Comparison of ENCODE assay signal across 9 cellular contexts in the genomic region with DNA sequence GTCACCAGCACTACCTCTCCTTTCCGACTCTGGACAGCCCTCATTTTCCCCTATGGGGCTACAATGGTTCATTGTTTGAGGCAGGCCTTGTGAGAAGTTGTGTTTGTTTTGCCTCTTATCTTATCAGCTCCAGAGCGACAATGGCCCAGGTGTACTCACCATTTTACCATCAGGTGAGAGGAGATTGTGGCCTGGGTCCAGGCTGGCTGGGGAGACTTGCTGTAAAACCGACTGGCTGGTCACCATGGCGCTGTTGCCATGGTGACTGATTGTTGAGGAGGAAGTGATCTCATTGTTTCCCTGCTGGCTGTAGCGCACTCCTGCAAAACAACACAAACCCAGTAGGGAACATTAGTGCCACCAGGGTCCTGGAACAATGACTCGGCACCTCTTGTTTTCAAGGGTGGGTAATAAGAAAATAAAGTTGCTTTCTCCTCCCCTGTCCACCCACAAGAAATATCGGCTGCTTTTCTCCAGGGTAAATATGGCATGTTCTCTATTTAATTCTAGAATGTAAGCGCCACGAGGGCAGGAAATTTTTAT. TPM values are rescaled to one million over a fixed set of nuclear protein-coding genes. Genes with fewer than 3 reads are reported as not detected.
DNase-seq lines count a peak whose midpoint lies in the region; ATAC-seq and TF ChIP-seq lines count a peak whose summit lies in the region.
"Had no signal": no experiment of that assay in that cellular context is flagged by ENCODE, and none has a peak within 500 bp of the region (broad histone marks: within the 10 kb centered on the region; RNA-seq: fewer than 3 reads in every experiment).

No MANE protein-coding gene starts in this region.

- TF ChIP-seq CTCF in HCT116 (IDR thresholded peaks at IDR 0.05 in 2 of 3, conservative IDR thresholded peaks at IDR 0.05 in 1 of 3; ENCODE audit: borderline replicate concordance in 1 of 3, insufficient read depth in 1 of 3, low read depth in 2 of 3, low read length in 2 of 3), result no peak
- no peak for TF ChIP-seq CTCF in neural crest cell (conservative IDR thresholded peaks at IDR 0.05)

- no peak overlapping the region for H2AFZ ChIP-seq in HCT116 (ENCODE audit: low read depth, low read length, poor library complexity, severe bottlenecking)

- intact Hi-C loops in HCT116 (cut with micrococcal nuclease), result no loop called here

- H3K4me1 Mint-ChIP-seq in neural crest cell, result peaks cover 17% of the 10 kb centered on the region

- peaks cover 6% of the 10 kb centered on the region for H3K9me3 Mint-ChIP-seq in neural crest cell

- H3K9ac ChIP-seq in HCT116 (ENCODE audit: low read length), result no peak overlapping the region

- H4K20me1 ChIP-seq in HCT116 (ENCODE audit: insufficient read depth), result no peaks in the 10 kb centered on the region

- H3K27me3 Mint-ChIP-seq in neural crest cell (ENCODE audit: low read depth), result peaks cover 28% of the 10 kb centered on the region

- H3K36me3 Mint-ChIP-seq in neural crest cell (ENCODE audit: low read depth), result no peaks in the 10 kb centered on the region

- no TSS peak for BruUV-seq in HCT116 (replicated peaks; lab: Mats Ljungman, UMichigan)

- H3K4me3 Mint-ChIP-seq in neural crest cell, result no peak overlapping the region

- no peaks in the 10 kb centered on the region for H3K9me3 ChIP-seq in HCT116 (ENCODE audit: control insufficient read depth in 1 of 2, insufficient read depth in 1 of 2, low read depth in 1 of 2, low read length in 2 of 2)

- H3K79me2 ChIP-seq in HCT116 (ENCODE audit: insufficient read depth, low read length), result no peaks in the 10 kb centered on the region

- H3K4me3 ChIP-seq in HCT116 (replicated peaks in 1 of 2; ENCODE audit: low read depth in 1 of 2, low read length in 2 of 2), result no peak overlapping the region

- TF ChIP-seq POLR2A in HCT116 (IDR thresholded peaks at IDR 0.05; ENCODE audit: borderline replicate concordance, extremely low read depth, insufficient read depth, insufficient read length), result no peak

- POLR2A ChIA-PET in HCT116 (lab: Charles Lee), result no interaction called here

- H3K4me2 ChIP-seq in HCT116 (ENCODE audit: low read length), result 0 out of 2 replicates have a peak overlapping the region, but pooled peaks have one; percentile 11

- peak overlapping the region; percentile 92 for H3K27ac Mint-ChIP-seq in neural crest cell (ENCODE audit: unreplicated experiment)

- H3K9me2 ChIP-seq in HCT116 (ENCODE audit: insufficient read depth), result no peaks in the 10 kb centered on the region

- DNase-seq in HCT116 (ENCODE audit: low read depth, low spot score), result peak; percentile 22
- peak; percentile 44 for DNase-seq in NCI-H2196 treated with DMSO at 0.1 percent for 48 hours (lab: John Stamatoyannopoulos, UW; ENCODE audit: unreplicated experiment)
- DNase-seq in ecto neural progenitor cell (ENCODE audit: low spot score), result peak; percentile 79
- DNase-seq in neural crest cell (ENCODE audit: low read depth, low spot score), result peak; percentile 41
- DNase-seq in dedifferentiated amniotic fluid mesenchymal stem cell (ENCODE audit: extremely low spot score), result no peak
- DNase-seq in stimulated activated naive CD4-positive, alpha-beta T cell treated with Interleukin-2 at 50 U/mL for 16 hours (lab: John Stamatoyannopoulos, UW), result no peak

- no peak overlapping the region for H3K27ac ChIP-seq in HCT116 (ENCODE audit: low read depth, low read length)

- RAD21 ChIA-PET in HCT116 (lab: Charles Lee; ENCODE audit: low non-redundant PET in 1 of 2, low total read pairs in 2 of 2, uncharacterized antibody in 2 of 2, unreplicated experiment in 2 of 2), result no interaction called here

- H3K36me3 ChIP-seq in HCT116 (ENCODE audit: control insufficient read depth in 1 of 2, insufficient read depth in 2 of 2, low read length in 2 of 2), result no peaks in the 10 kb centered on the region

- H3K4me1 ChIP-seq in HCT116 (ENCODE audit: control insufficient read depth in 1 of 2, insufficient read depth in 2 of 2, low read length in 2 of 2), result peaks cover 7 to 18% of the 10 kb centered on the region in 2 experiments

- CTCF ChIA-PET in HCT116 (lab: Charles Lee), result no interaction called here

- H3K27me3 ChIP-seq in HCT116 (ENCODE audit: insufficient read depth, low read length), result no peaks in the 10 kb centered on the region

- ATAC-seq in HCT116 (peak; percentile 53), GM19455 (IDR thresholded peaks at IDR 0.05; ENCODE audit: unreplicated experiment) (no peak), HG02884 (IDR thresholded peaks at IDR 0.05; ENCODE audit: unreplicated experiment) (no peak)

- no peak for TF ChIP-seq RAD21 in HCT116 (IDR thresholded peaks at IDR 0.05; ENCODE audit: low read depth)

TF ChIP-seq in HCT116, 20 proteins besides CTCF, POLR2A, EP300 and RAD21:
- TF ChIP-seq SRF (IDR thresholded peaks at IDR 0.05; ENCODE audit: low read depth) (no peak), FOSL1 (IDR thresholded peaks at IDR 0.05; ENCODE audit: low read depth) (no peak), EGR1 (IDR thresholded peaks at IDR 0.05; ENCODE audit: low read depth) (no peak)
- TF ChIP-seq, protein P1, sequence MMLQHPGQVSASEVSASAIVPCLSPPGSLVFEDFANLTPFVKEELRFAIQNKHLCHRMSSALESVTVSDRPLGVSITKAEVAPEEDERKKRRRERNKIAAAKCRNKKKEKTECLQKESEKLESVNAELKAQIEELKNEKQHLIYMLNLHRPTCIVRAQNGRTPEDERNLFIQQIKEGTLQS (IDR thresholded peaks at IDR 0.05), result no peak

RNA-seq across cellular contexts. Expression of a gene that starts 34.4 kb away (rescaled TPM):
- 3.6 TPM for total RNA-seq in HCT116 (2021; ENCODE audit: unreplicated experiment)
- polyA plus RNA-seq in HCT116 (2012), result 4.2 and 5.0 TPM in 2 replicates
- total RNA-seq in neural crest cell, result not detected in 2 replicates
- total RNA-seq: skeletal muscle tissue had no signal

Comparison
In these comparisons a context has a peak if more than half of its experiments do, and no peak if none do; other contexts are left out.
1. DNase-seq: peak in HCT116 (single experiment), NCI-H2196 treated with DMSO at 0.1 percent for 48 hours (single experiment), ecto neural progenitor cell (single experiment) and neural crest cell (single experiment); none in dedifferentiated amniotic fluid mesenchymal stem cell (single experiment) and stimulated activated naive CD4-positive, alpha-beta T cell treated with Interleukin-2 at 50 U/mL for 16 hours (single experiment).